13 cellular contexts compared by ENCODE assay signal in genomic region chr4:89684536-89684935, GRCh38.
DNase-seq lines count a peak whose midpoint lies in the region; ATAC-seq and TF ChIP-seq lines count a peak whose summit lies in the region.
"Had no signal": no experiment of that assay in that cellular context is flagged by ENCODE, and none has a peak within 500 bp of the region (broad histone marks: within the 10 kb centered on the region; RNA-seq: fewer than 3 reads in every experiment).

No MANE protein-coding gene starts in this region.

- H3F3A ChIP-seq in smooth muscle cell (ENCODE audit: low read depth): no peaks in the 10 kb centered on the region

- H3K9me3 ChIP-seq in DND-41 (ENCODE audit: insufficient read depth, low read length, severe bottlenecking): peaks cover 5% of the 10 kb centered on the region
- H3K9me3 ChIP-seq in smooth muscle cell (replicated peaks; ENCODE audit: low read depth): no peaks in the 10 kb centered on the region

- H3K4me3 ChIP-seq in DND-41 (ENCODE audit: low read depth in 1 of 2, low read length in 2 of 2) (no peak overlapping the region), smooth muscle cell (peak overlapping the region; percentile 54)
- H3K4me3 ChIP-seq: BLaER1 treated with 17β-estradiol and CSF1 and Interleukin-3, amounts not matched to agents 10 nM and 100 nM had no signal

- peak overlapping the region; percentile 74 for H3K4me2 ChIP-seq in DND-41 (ENCODE audit: insufficient read depth, low read length)
- H3K4me2 ChIP-seq in smooth muscle cell: no peak overlapping the region
- H3K4me2 ChIP-seq: BLaER1 treated with 17β-estradiol and CSF1 and Interleukin-3, amounts not matched to agents 10 nM and 100 nM had no signal

- ATAC-seq in DND-41 (ENCODE audit: insufficient read depth, low read depth): no peak
- ATAC-seq in WTC11: no peak
- ATAC-seq: HCT116 had no signal

- H3K27ac Mint-ChIP-seq in WTC11 (peak overlapping the region; percentile 7; the same call in 1 of the 2 replicates), endothelial cell (ENCODE audit: unreplicated experiment) (no peak overlapping the region), glutamatergic neuron (ENCODE audit: unreplicated experiment) (no peak overlapping the region)
- H3K27ac Mint-ChIP-seq: CD4-positive, CD25-positive, alpha-beta regulatory T cell had no signal

- TF ChIP-seq CTCF in DND-41 (IDR thresholded peaks at IDR 0.05; ENCODE audit: borderline replicate concordance, extremely low read depth, low read length, poor library complexity, severe bottlenecking) (no peak), WTC11 (IDR thresholded peaks at IDR 0.05) (no peak), endothelial cell (IDR thresholded peaks at IDR 0.05; ENCODE audit: unreplicated experiment) (no peak), smooth muscle cell (IDR thresholded peaks at IDR 0.05; ENCODE audit: borderline replicate concordance, insufficient read depth, poor library complexity, severe bottlenecking) (no peak), glutamatergic neuron (IDR thresholded peaks at IDR 0.05; ENCODE audit: partially characterized antibody, unreplicated experiment) (no peak)

- H3K4me3 Mint-ChIP-seq in WTC11: peak overlapping the region; percentile 35
- H3K4me3 Mint-ChIP-seq in endothelial cell (ENCODE audit: unreplicated experiment): peak overlapping the region; percentile 56
- H3K4me3 Mint-ChIP-seq in glutamatergic neuron (ENCODE audit: unreplicated experiment): no peak overlapping the region
- H3K4me3 Mint-ChIP-seq: CD4-positive, CD25-positive, alpha-beta regulatory T cell had no signal

- no peak for DNase-seq in DND-41
- DNase-seq in WTC11 (ENCODE audit: low spot score): no peak
- no peak for DNase-seq in endothelial cell (ENCODE audit: low spot score)
- DNase-seq in smooth muscle cell (lab: John Stamatoyannopoulos, UW; ENCODE audit: unreplicated experiment): no peak
- no peak for DNase-seq in globus pallidus (ENCODE audit: low spot score)
- DNase-seq in glutamatergic neuron: no peak
- no peak for DNase-seq in T-helper 1 cell
- DNase-seq: ACHN, DMS53 had no signal

- H3K36me3 ChIP-seq in DND-41 (ENCODE audit: insufficient read depth, low read length): peaks cover 8% of the 10 kb centered on the region; the same call in 1 of the 2 replicates
- no peaks in the 10 kb centered on the region for H3K36me3 ChIP-seq in smooth muscle cell (ENCODE audit: low read depth)
- H3K36me3 ChIP-seq: BLaER1 treated with 17β-estradiol and CSF1 and Interleukin-3, amounts not matched to agents 10 nM and 100 nM had no signal

- no peaks in the 10 kb centered on the region for H3K27me3 ChIP-seq in DND-41 (ENCODE audit: insufficient read depth, low read length, poor library complexity)
- H3K27me3 ChIP-seq in smooth muscle cell (ENCODE audit: low read depth): no peaks in the 10 kb centered on the region
- H3K27me3 ChIP-seq: BLaER1 treated with 17β-estradiol and CSF1 and Interleukin-3, amounts not matched to agents 10 nM and 100 nM had no signal

- H3K36me3 Mint-ChIP-seq in WTC11 (peaks cover 70% of the 10 kb centered on the region), endothelial cell (ENCODE audit: low read depth, unreplicated experiment) (peaks cover 5% of the 10 kb centered on the region), glutamatergic neuron (ENCODE audit: unreplicated experiment) (no peaks in the 10 kb centered on the region)
- H3K36me3 Mint-ChIP-seq: CD4-positive, CD25-positive, alpha-beta regulatory T cell had no signal

- H2AFZ ChIP-seq in DND-41 (ENCODE audit: low read depth, low read length) (peak overlapping the region; percentile 8; the same call in 1 of the 2 replicates), smooth muscle cell (ENCODE audit: low read depth) (no peak overlapping the region)

- H3K4me1 Mint-ChIP-seq in WTC11 (peaks cover 45% of the 10 kb centered on the region), endothelial cell (ENCODE audit: unreplicated experiment) (peaks cover 14% of the 10 kb centered on the region), glutamatergic neuron (ENCODE audit: low read depth, unreplicated experiment) (peaks cover 5% of the 10 kb centered on the region)

- H3K9me3 Mint-ChIP-seq in WTC11 (peaks cover 20% of the 10 kb centered on the region), endothelial cell (ENCODE audit: unreplicated experiment) (no peaks in the 10 kb centered on the region), glutamatergic neuron (ENCODE audit: unreplicated experiment) (no peaks in the 10 kb centered on the region)

- 97% methylated on average over 1 of the region's 1 CpG for WGBS in smooth muscle cell (ENCODE audit: low lambda C conversion rate)

- POLR2A ChIA-PET in WTC11 (lab: Charles Lee): no interaction called here

- H4K20me1 ChIP-seq in DND-41 (ENCODE audit: insufficient read depth, low read length): no peaks in the 10 kb centered on the region
- no peaks in the 10 kb centered on the region for H4K20me1 ChIP-seq in smooth muscle cell (ENCODE audit: low read depth)
- H4K20me1 ChIP-seq: BLaER1 treated with 17β-estradiol and CSF1 and Interleukin-3, amounts not matched to agents 10 nM and 100 nM had no signal

- CTCF ChIA-PET in WTC11 (lab: Charles Lee): no interaction called here

- H3K27me3 Mint-ChIP-seq in WTC11 (ENCODE audit: low read depth) (peaks cover 2% of the 10 kb centered on the region; the same call in 1 of the 2 replicates), endothelial cell (ENCODE audit: unreplicated experiment) (no peaks in the 10 kb centered on the region), glutamatergic neuron (ENCODE audit: unreplicated experiment) (no peaks in the 10 kb centered on the region)

- H3K4me1 ChIP-seq in DND-41 (ENCODE audit: insufficient read depth, low read length): peaks cover 69% of the 10 kb centered on the region
- H3K4me1 ChIP-seq in smooth muscle cell (ENCODE audit: low read depth): peaks cover 8% of the 10 kb centered on the region
- H3K4me1 ChIP-seq: BLaER1 treated with 17β-estradiol and CSF1 and Interleukin-3, amounts not matched to agents 10 nM and 100 nM had no signal

- H3K27ac ChIP-seq in DND-41 (ENCODE audit: low read length) (peak overlapping the region; percentile 43), smooth muscle cell (ENCODE audit: low read depth) (no peak overlapping the region)
- H3K27ac ChIP-seq: BLaER1 treated with 17β-estradiol and CSF1 and Interleukin-3, amounts not matched to agents 10 nM and 100 nM; HL-60 had no signal

- H3K9ac ChIP-seq in DND-41 (ENCODE audit: low read depth, low read length): no peak overlapping the region
- H3K9ac ChIP-seq in smooth muscle cell (ENCODE audit: low read depth): no peak overlapping the region
- H3K9ac ChIP-seq: BLaER1 treated with 17β-estradiol and CSF1 and Interleukin-3, amounts not matched to agents 10 nM and 100 nM had no signal

- peaks cover 25% of the 10 kb centered on the region for H3K79me2 ChIP-seq in DND-41 (ENCODE audit: insufficient read depth, low read length)
- H3K79me2 ChIP-seq in smooth muscle cell (ENCODE audit: low read depth): peaks cover 10% of the 10 kb centered on the region

TF ChIP-seq in WTC11, 78 proteins besides CTCF, POLR2A, EP300 and RAD21:
- no peak for TF ChIP-seq NR1H2 (CRISPR knock-in tag; IDR thresholded peaks at IDR 0.05)
- TF ChIP-seq ZNF512 (CRISPR knock-in tag; IDR thresholded peaks at IDR 0.05; ENCODE audit: borderline replicate concordance): no peak
- no peak for TF ChIP-seq CBFB (CRISPR knock-in tag; IDR thresholded peaks at IDR 0.05; ENCODE audit: low read depth)
- TF ChIP-seq ZNF263 (CRISPR knock-in tag; IDR thresholded peaks at IDR 0.05; ENCODE audit: low read depth): no peak
- TF ChIP-seq MYBL2 (CRISPR knock-in tag; IDR thresholded peaks at IDR 0.05): no peak
- TF ChIP-seq JUN (CRISPR knock-in tag; IDR thresholded peaks at IDR 0.05): no peak
- no peak for TF ChIP-seq SMAD3 (CRISPR knock-in tag; IDR thresholded peaks at IDR 0.05; ENCODE audit: borderline replicate concordance)
- no peak for TF ChIP-seq SMAD4 (CRISPR knock-in tag; IDR thresholded peaks at IDR 0.05)
- TF ChIP-seq GRHL2 (CRISPR knock-in tag; IDR thresholded peaks at IDR 0.05; ENCODE audit: insufficient replicate concordance, severe bottlenecking): no peak
- TF ChIP-seq TEAD1 (CRISPR knock-in tag; IDR thresholded peaks at IDR 0.05): no peak
- TF ChIP-seq TCF7 (CRISPR knock-in tag; IDR thresholded peaks at IDR 0.05; ENCODE audit: low read depth): no peak
